9 cellular contexts compared by ENCODE assay signal in genomic region chr17:14337596-14338079, GRCh38. TPM values are rescaled to one million over a fixed set of nuclear protein-coding genes. Genes with fewer than 3 reads are reported as not detected.
DNase-seq lines count a peak whose midpoint lies in the region; ATAC-seq and TF ChIP-seq lines count a peak whose summit lies in the region.
"Had no signal": no experiment of that assay in that cellular context is flagged by ENCODE, and none has a peak within 500 bp of the region (broad histone marks: within the 10 kb centered on the region; RNA-seq: fewer than 3 reads in every experiment).

No MANE protein-coding gene starts in this region.

- no peaks in the 10 kb centered on the region for H3K9me3 ChIP-seq in CD4-positive, CD25-positive, alpha-beta regulatory T cell (ENCODE audit: control insufficient read depth in 2 of 2, low read length in 2 of 2)
- no peaks in the 10 kb centered on the region for H3K9me3 ChIP-seq in smooth muscle cell (replicated peaks; ENCODE audit: low read depth)

- H3K27ac Mint-ChIP-seq in CD4-positive, CD25-positive, alpha-beta regulatory T cell, result peak overlapping the region; percentile 51 to 94 (median 89)
- peak overlapping the region; percentile 81 for H3K27ac Mint-ChIP-seq in activated naive CD8-positive, alpha-beta T cell treated with anti-CD3 and anti-CD28 coated beads, Interleukin-2, amount 50 U/mL, for 24 hours
- no peak overlapping the region for H3K27ac Mint-ChIP-seq in mesothelial cell of epicardium

- DNase-seq in CD4-positive, CD25-positive, alpha-beta regulatory T cell, result peak in 1 of 3 donors; percentile 52
- DNase-seq in GM19238 (ENCODE audit: insufficient read length, low spot score), result peak; percentile 5
- peak; percentile 71 for DNase-seq in activated naive CD8-positive, alpha-beta T cell treated with anti-CD3 and anti-CD28 coated beads, Interleukin-2, amount 50 U/mL, for 24 hours
- DNase-seq in mesothelial cell of epicardium (ENCODE audit: low spot score in 2 of 2, unreplicated experiment in 2 of 2), result no peak
- no peak for DNase-seq in SW480 (ENCODE audit: low spot score)
- DNase-seq in smooth muscle cell (lab: John Stamatoyannopoulos, UW; ENCODE audit: unreplicated experiment), result no peak
- DNase-seq: nucleus accumbens had no signal

- H3K4me1 ChIP-seq in CD4-positive, CD25-positive, alpha-beta regulatory T cell (ENCODE audit: control insufficient read depth, insufficient read depth, low read length, poor library complexity, severe bottlenecking), result peaks cover 80% of the 10 kb centered on the region
- peaks cover 25% of the 10 kb centered on the region for H3K4me1 ChIP-seq in smooth muscle cell (ENCODE audit: low read depth)

- H3K4me3 ChIP-seq in CD4-positive, CD25-positive, alpha-beta regulatory T cell (ENCODE audit: low read depth, low read length), result no peak overlapping the region
- H3K4me3 ChIP-seq in smooth muscle cell, result no peak overlapping the region

- H3K36me3 ChIP-seq in CD4-positive, CD25-positive, alpha-beta regulatory T cell (ENCODE audit: control insufficient read depth, insufficient read depth, low read length), result peaks cover 6% of the 10 kb centered on the region
- no peaks in the 10 kb centered on the region for H3K36me3 ChIP-seq in smooth muscle cell (ENCODE audit: low read depth)

- WGBS in smooth muscle cell (ENCODE audit: low lambda C conversion rate), result 94% methylated on average over 3 of the region's 3 CpGs

- peak overlapping the region; percentile 57 for H3K27ac ChIP-seq in CD4-positive, CD25-positive, alpha-beta regulatory T cell (ENCODE audit: insufficient read depth, low read length, poor library complexity, severe bottlenecking)
- no peak overlapping the region for H3K27ac ChIP-seq in smooth muscle cell (ENCODE audit: low read depth)

- TF ChIP-seq CTCF in mesothelial cell of epicardium (IDR thresholded peaks at IDR 0.05; ENCODE audit: unreplicated experiment), result no peak
- TF ChIP-seq CTCF in smooth muscle cell (IDR thresholded peaks at IDR 0.05; ENCODE audit: borderline replicate concordance, insufficient read depth, poor library complexity, severe bottlenecking), result no peak

- H4K20me1 ChIP-seq in smooth muscle cell (ENCODE audit: low read depth), result peaks cover 99% of the 10 kb centered on the region

- no peak overlapping the region for H3K4me2 ChIP-seq in smooth muscle cell

- H3K9ac ChIP-seq in smooth muscle cell (ENCODE audit: low read depth), result no peak overlapping the region

- no peaks in the 10 kb centered on the region for H3K27me3 ChIP-seq in CD4-positive, CD25-positive, alpha-beta regulatory T cell (ENCODE audit: control insufficient read depth, insufficient read depth, low read length)
- no peaks in the 10 kb centered on the region for H3K27me3 ChIP-seq in smooth muscle cell (ENCODE audit: low read depth)

- H3K36me3 Mint-ChIP-seq in CD4-positive, CD25-positive, alpha-beta regulatory T cell, result peaks cover 16% of the 10 kb centered on the region
- peaks cover 7% of the 10 kb centered on the region for H3K36me3 Mint-ChIP-seq in activated naive CD8-positive, alpha-beta T cell treated with anti-CD3 and anti-CD28 coated beads, Interleukin-2, amount 50 U/mL, for 24 hours (ENCODE audit: low read depth)
- no peaks in the 10 kb centered on the region for H3K36me3 Mint-ChIP-seq in mesothelial cell of epicardium

- peak overlapping the region; percentile 0 to 82 (median 68) for H3K4me3 Mint-ChIP-seq in CD4-positive, CD25-positive, alpha-beta regulatory T cell
- H3K4me3 Mint-ChIP-seq in activated naive CD8-positive, alpha-beta T cell treated with anti-CD3 and anti-CD28 coated beads, Interleukin-2, amount 50 U/mL, for 24 hours, result peak overlapping the region; percentile 47
- no peak overlapping the region for H3K4me3 Mint-ChIP-seq in mesothelial cell of epicardium

- peaks cover 46 to 94% (median 83%) of the 10 kb centered on the region in 4 donors for H3K4me1 Mint-ChIP-seq in CD4-positive, CD25-positive, alpha-beta regulatory T cell
- peaks cover 89% of the 10 kb centered on the region for H3K4me1 Mint-ChIP-seq in activated naive CD8-positive, alpha-beta T cell treated with anti-CD3 and anti-CD28 coated beads, Interleukin-2, amount 50 U/mL, for 24 hours
- peaks cover 6% of the 10 kb centered on the region for H3K4me1 Mint-ChIP-seq in mesothelial cell of epicardium

- peaks cover 9% of the 10 kb centered on the region for H3F3A ChIP-seq in smooth muscle cell (ENCODE audit: low read depth)

- no peak overlapping the region for H2AFZ ChIP-seq in smooth muscle cell (ENCODE audit: low read depth)

- peaks cover 0 to 1% (median 0%) of the 10 kb centered on the region in 7 donors for H3K9me3 Mint-ChIP-seq in CD4-positive, CD25-positive, alpha-beta regulatory T cell
- H3K9me3 Mint-ChIP-seq in activated naive CD8-positive, alpha-beta T cell treated with anti-CD3 and anti-CD28 coated beads, Interleukin-2, amount 50 U/mL, for 24 hours, result no peaks in the 10 kb centered on the region
- H3K9me3 Mint-ChIP-seq in mesothelial cell of epicardium, result no peaks in the 10 kb centered on the region

- H3K27me3 Mint-ChIP-seq in CD4-positive, CD25-positive, alpha-beta regulatory T cell, result no peaks in the 10 kb centered on the region
- no peaks in the 10 kb centered on the region for H3K27me3 Mint-ChIP-seq in activated naive CD8-positive, alpha-beta T cell treated with anti-CD3 and anti-CD28 coated beads, Interleukin-2, amount 50 U/mL, for 24 hours
- H3K27me3 Mint-ChIP-seq in mesothelial cell of epicardium (ENCODE audit: low read depth), result peaks cover 6% of the 10 kb centered on the region

- peaks cover 54% of the 10 kb centered on the region for H3K79me2 ChIP-seq in smooth muscle cell (ENCODE audit: low read depth)

- peak in 1 of 2 donors; percentile 32 for ATAC-seq in CD4-positive, CD25-positive, alpha-beta regulatory T cell (ENCODE audit: low read depth in 2 of 2)
- ATAC-seq in HG03378 (IDR thresholded peaks at IDR 0.05; ENCODE audit: unreplicated experiment) (peak; percentile 83), GM18907 (IDR thresholded peaks at IDR 0.05; ENCODE audit: unreplicated experiment) (no peak)
- peak; percentile 99 for ATAC-seq in activated naive CD8-positive, alpha-beta T cell treated with anti-CD3 and anti-CD28 coated beads, Interleukin-2, amount 50 U/mL, for 24 hours

RNA-seq across cellular contexts. Expression of gene HS3ST3B1, which starts 36.8 kb away (rescaled TPM):
- total RNA-seq in CD4-positive, CD25-positive, alpha-beta regulatory T cell, result 47.8 TPM
- polyA plus RNA-seq in CD4-positive, CD25-positive, alpha-beta regulatory T cell, result 10 to 100 TPM; 22.7 to 36.9 (median 25.0) TPM
- 8.7 to 9.8 TPM (median 8.7 TPM) in 3 replicates for total RNA-seq in mesothelial cell of epicardium
- total RNA-seq in smooth muscle cell, result 17.3 and 20.6 TPM in 2 replicates
- polyA plus RNA-seq in smooth muscle cell, result 11.3 and 13.2 TPM in 2 replicates

Comparison
In these comparisons a context has a peak if more than half of its experiments do, and no peak if none do; other contexts are left out.
1. DNase-seq: peak in GM19238 (single experiment) and activated naive CD8-positive, alpha-beta T cell treated with anti-CD3 and anti-CD28 coated beads, Interleukin-2, amount 50 U/mL, for 24 hours (single experiment); none in mesothelial cell of epicardium (0 of 2), SW480 (single experiment) and smooth muscle cell (single experiment).